In the genomic region with DNA sequence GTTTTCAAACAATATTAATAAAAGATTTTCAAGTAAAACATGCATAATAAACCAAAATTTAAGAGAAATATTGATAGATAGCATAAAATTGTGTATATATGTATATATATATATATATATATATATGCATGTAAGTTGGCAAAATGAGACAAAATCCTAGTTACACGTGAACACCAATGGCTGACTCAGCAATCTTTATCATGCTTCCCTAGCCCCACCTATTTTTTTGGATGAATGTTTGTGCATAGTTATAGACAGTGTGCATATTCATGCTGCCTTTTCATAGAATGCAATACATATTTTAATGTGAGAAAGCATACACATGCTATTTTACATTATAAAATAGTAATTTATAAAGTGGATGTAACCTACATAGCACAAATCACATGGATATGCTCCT, we compare ENCODE assay signal across 1 cellular context.
TF ChIP-seq lines count a peak whose summit lies in the region.

No MANE protein-coding gene starts in this region.

TF ChIP-seq in K562, 482 proteins besides CTCF, POLR2A, EP300 and RAD21 (continued from another document):
- TF ChIP-seq, protein P1, sequence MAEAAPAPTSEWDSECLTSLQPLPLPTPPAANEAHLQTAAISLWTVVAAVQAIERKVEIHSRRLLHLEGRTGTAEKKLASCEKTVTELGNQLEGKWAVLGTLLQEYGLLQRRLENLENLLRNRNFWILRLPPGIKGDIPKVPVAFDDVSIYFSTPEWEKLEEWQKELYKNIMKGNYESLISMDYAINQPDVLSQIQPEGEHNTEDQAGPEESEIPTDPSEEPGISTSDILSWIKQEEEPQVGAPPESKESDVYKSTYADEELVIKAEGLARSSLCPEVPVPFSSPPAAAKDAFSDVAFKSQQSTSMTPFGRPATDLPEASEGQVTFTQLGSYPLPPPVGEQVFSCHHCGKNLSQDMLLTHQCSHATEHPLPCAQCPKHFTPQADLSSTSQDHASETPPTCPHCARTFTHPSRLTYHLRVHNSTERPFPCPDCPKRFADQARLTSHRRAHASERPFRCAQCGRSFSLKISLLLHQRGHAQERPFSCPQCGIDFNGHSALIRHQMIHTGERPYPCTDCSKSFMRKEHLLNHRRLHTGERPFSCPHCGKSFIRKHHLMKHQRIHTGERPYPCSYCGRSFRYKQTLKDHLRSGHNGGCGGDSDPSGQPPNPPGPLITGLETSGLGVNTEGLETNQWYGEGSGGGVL (CRISPR knock-in tag; IDR thresholded peaks at IDR 0.05) = no peak
- TF ChIP-seq, protein P2, sequence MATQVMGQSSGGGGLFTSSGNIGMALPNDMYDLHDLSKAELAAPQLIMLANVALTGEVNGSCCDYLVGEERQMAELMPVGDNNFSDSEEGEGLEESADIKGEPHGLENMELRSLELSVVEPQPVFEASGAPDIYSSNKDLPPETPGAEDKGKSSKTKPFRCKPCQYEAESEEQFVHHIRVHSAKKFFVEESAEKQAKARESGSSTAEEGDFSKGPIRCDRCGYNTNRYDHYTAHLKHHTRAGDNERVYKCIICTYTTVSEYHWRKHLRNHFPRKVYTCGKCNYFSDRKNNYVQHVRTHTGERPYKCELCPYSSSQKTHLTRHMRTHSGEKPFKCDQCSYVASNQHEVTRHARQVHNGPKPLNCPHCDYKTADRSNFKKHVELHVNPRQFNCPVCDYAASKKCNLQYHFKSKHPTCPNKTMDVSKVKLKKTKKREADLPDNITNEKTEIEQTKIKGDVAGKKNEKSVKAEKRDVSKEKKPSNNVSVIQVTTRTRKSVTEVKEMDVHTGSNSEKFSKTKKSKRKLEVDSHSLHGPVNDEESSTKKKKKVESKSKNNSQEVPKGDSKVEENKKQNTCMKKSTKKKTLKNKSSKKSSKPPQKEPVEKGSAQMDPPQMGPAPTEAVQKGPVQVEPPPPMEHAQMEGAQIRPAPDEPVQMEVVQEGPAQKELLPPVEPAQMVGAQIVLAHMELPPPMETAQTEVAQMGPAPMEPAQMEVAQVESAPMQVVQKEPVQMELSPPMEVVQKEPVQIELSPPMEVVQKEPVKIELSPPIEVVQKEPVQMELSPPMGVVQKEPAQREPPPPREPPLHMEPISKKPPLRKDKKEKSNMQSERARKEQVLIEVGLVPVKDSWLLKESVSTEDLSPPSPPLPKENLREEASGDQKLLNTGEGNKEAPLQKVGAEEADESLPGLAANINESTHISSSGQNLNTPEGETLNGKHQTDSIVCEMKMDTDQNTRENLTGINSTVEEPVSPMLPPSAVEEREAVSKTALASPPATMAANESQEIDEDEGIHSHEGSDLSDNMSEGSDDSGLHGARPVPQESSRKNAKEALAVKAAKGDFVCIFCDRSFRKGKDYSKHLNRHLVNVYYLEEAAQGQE (CRISPR knock-in tag; IDR thresholded peaks at IDR 0.05; ENCODE audit: low read depth) = no peak
- TF ChIP-seq FIP1L1 (IDR thresholded peaks at IDR 0.05; ENCODE audit: low read depth, low read length, poor library complexity, severe bottlenecking) = no peak
- no peak for TF ChIP-seq GATA2 (CRISPR knock-in tag; IDR thresholded peaks at IDR 0.05)
- no peak for TF ChIP-seq MCM7 (IDR thresholded peaks at IDR 0.05)
- TF ChIP-seq, protein P3, sequence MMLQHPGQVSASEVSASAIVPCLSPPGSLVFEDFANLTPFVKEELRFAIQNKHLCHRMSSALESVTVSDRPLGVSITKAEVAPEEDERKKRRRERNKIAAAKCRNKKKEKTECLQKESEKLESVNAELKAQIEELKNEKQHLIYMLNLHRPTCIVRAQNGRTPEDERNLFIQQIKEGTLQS (IDR thresholded peaks at IDR 0.05) = no peak
- TF ChIP-seq, protein P3 (CRISPR knock-in tag; conservative IDR thresholded peaks at IDR 0.05) = no peak
- TF ChIP-seq TCF7 (IDR thresholded peaks at IDR 0.05; ENCODE audit: borderline replicate concordance) = no peak
- TF ChIP-seq, protein P4, sequence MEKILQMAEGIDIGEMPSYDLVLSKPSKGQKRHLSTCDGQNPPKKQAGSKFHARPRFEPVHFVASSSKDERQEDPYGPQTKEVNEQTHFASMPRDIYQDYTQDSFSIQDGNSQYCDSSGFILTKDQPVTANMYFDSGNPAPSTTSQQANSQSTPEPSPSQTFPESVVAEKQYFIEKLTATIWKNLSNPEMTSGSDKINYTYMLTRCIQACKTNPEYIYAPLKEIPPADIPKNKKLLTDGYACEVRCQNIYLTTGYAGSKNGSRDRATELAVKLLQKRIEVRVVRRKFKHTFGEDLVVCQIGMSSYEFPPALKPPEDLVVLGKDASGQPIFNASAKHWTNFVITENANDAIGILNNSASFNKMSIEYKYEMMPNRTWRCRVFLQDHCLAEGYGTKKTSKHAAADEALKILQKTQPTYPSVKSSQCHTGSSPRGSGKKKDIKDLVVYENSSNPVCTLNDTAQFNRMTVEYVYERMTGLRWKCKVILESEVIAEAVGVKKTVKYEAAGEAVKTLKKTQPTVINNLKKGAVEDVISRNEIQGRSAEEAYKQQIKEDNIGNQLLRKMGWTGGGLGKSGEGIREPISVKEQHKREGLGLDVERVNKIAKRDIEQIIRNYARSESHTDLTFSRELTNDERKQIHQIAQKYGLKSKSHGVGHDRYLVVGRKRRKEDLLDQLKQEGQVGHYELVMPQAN (IDR thresholded peaks at IDR 0.05; ENCODE audit: borderline replicate concordance) = no peak
- no peak for TF ChIP-seq MEF2A (IDR thresholded peaks at IDR 0.05; ENCODE audit: control insufficient read depth, low read depth, low read length)
- no peak for TF ChIP-seq ZFPM2 (CRISPR knock-in tag; IDR thresholded peaks at IDR 0.05)
- TF ChIP-seq ZNF3 (CRISPR knock-in tag; IDR thresholded peaks at IDR 0.05) = no peak
- no peak for TF ChIP-seq GTF2A2 (tag; IDR thresholded peaks at IDR 0.05)
- TF ChIP-seq, protein P5, sequence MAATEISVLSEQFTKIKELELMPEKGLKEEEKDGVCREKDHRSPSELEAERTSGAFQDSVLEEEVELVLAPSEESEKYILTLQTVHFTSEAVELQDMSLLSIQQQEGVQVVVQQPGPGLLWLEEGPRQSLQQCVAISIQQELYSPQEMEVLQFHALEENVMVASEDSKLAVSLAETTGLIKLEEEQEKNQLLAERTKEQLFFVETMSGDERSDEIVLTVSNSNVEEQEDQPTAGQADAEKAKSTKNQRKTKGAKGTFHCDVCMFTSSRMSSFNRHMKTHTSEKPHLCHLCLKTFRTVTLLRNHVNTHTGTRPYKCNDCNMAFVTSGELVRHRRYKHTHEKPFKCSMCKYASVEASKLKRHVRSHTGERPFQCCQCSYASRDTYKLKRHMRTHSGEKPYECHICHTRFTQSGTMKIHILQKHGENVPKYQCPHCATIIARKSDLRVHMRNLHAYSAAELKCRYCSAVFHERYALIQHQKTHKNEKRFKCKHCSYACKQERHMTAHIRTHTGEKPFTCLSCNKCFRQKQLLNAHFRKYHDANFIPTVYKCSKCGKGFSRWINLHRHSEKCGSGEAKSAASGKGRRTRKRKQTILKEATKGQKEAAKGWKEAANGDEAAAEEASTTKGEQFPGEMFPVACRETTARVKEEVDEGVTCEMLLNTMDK (IDR thresholded peaks at IDR 0.05; ENCODE audit: borderline replicate concordance, insufficient read depth, low read depth, low read length, poor library complexity, severe bottlenecking) = no peak
- no peak for TF ChIP-seq JUNB (CRISPR knock-in tag; conservative IDR thresholded peaks at IDR 0.05)
- TF ChIP-seq NFE2 (IDR thresholded peaks at IDR 0.05; ENCODE audit: low read depth) = peak; percentile 89
- TF ChIP-seq, protein P6, sequence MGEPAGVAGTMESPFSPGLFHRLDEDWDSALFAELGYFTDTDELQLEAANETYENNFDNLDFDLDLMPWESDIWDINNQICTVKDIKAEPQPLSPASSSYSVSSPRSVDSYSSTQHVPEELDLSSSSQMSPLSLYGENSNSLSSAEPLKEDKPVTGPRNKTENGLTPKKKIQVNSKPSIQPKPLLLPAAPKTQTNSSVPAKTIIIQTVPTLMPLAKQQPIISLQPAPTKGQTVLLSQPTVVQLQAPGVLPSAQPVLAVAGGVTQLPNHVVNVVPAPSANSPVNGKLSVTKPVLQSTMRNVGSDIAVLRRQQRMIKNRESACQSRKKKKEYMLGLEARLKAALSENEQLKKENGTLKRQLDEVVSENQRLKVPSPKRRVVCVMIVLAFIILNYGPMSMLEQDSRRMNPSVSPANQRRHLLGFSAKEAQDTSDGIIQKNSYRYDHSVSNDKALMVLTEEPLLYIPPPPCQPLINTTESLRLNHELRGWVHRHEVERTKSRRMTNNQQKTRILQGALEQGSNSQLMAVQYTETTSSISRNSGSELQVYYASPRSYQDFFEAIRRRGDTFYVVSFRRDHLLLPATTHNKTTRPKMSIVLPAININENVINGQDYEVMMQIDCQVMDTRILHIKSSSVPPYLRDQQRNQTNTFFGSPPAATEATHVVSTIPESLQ (CRISPR knock-in tag; IDR thresholded peaks at IDR 0.05) = no peak
- no peak for TF ChIP-seq ZKSCAN3 (CRISPR knock-in tag; IDR thresholded peaks at IDR 0.05)
- no peak for TF ChIP-seq PHTF2 (CRISPR knock-in tag; IDR thresholded peaks at IDR 0.05)
- TF ChIP-seq TARDBP (IDR thresholded peaks at IDR 0.05) = no peak
- no peak for TF ChIP-seq ZNF253 (CRISPR knock-in tag; conservative IDR thresholded peaks at IDR 0.05)
- no peak for TF ChIP-seq ZNF436 (CRISPR knock-in tag; IDR thresholded peaks at IDR 0.05)
- TF ChIP-seq MAFG (tag; conservative IDR thresholded peaks at IDR 0.05) = peak; percentile 94
- no peak for TF ChIP-seq ARNT (IDR thresholded peaks at IDR 0.05)
- no peak for TF ChIP-seq COPS2 (conservative IDR thresholded peaks at IDR 0.05)
- no peak for TF ChIP-seq POLR2AphosphoS2 (IDR thresholded peaks at IDR 0.05; ENCODE audit: low read length)
- TF ChIP-seq MTA2 (IDR thresholded peaks at IDR 0.05; ENCODE audit: low read depth) = no peak
- no peak for TF ChIP-seq ZNF384 (IDR thresholded peaks at IDR 0.05; ENCODE audit: low read depth, low read length)
- TF ChIP-seq, protein P7, sequence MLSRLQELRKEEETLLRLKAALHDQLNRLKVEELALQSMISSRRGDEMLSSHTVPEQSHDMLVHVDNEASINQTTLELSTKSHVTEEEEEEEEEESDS (CRISPR knock-in tag; IDR thresholded peaks at IDR 0.05) = no peak
- TF ChIP-seq, protein P8, sequence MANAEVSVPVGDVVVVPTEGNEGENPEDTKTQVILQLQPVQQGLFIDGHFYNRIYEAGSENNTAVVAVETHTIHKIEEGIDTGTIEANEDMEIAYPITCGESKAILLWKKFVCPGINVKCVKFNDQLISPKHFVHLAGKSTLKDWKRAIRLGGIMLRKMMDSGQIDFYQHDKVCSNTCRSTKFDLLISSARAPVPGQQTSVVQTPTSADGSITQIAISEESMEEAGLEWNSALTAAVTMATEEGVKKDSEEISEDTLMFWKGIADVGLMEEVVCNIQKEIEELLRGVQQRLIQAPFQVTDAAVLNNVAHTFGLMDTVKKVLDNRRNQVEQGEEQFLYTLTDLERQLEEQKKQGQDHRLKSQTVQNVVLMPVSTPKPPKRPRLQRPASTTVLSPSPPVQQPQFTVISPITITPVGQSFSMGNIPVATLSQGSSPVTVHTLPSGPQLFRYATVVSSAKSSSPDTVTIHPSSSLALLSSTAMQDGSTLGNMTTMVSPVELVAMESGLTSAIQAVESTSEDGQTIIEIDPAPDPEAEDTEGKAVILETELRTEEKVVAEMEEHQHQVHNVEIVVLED (CRISPR knock-in tag; IDR thresholded peaks at IDR 0.05) = no peak
- TF ChIP-seq C11orf30 (IDR thresholded peaks at IDR 0.05; ENCODE audit: low read depth) = peak; percentile 98
- TF ChIP-seq MAFK (IDR thresholded peaks at IDR 0.05; ENCODE audit: low read length) = peak; percentile 98
- no peak for TF ChIP-seq RBM34 (IDR thresholded peaks at IDR 0.05; ENCODE audit: borderline replicate concordance, insufficient read depth, low read length)
- TF ChIP-seq, protein P9, sequence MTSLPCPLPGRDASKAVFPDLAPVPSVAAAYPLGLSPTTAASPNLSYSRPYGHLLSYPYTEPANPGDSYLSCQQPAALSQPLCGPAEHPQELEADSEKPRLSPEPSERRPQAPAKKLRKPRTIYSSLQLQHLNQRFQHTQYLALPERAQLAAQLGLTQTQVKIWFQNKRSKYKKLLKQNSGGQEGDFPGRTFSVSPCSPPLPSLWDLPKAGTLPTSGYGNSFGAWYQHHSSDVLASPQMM (CRISPR knock-in tag; IDR thresholded peaks at IDR 0.05) = no peak
- no peak for TF ChIP-seq HNRNPUL1 (IDR thresholded peaks at IDR 0.05; ENCODE audit: low read length)
- 0 out of 2 replicates have a peak, but pooled peaks have one; percentile 22 for TF ChIP-seq BACH1 (tag; IDR thresholded peaks at IDR 0.05)
- peak; percentile 98 for TF ChIP-seq MAFF (IDR thresholded peaks at IDR 0.05; ENCODE audit: low read length)
